In the genomic region with DNA sequence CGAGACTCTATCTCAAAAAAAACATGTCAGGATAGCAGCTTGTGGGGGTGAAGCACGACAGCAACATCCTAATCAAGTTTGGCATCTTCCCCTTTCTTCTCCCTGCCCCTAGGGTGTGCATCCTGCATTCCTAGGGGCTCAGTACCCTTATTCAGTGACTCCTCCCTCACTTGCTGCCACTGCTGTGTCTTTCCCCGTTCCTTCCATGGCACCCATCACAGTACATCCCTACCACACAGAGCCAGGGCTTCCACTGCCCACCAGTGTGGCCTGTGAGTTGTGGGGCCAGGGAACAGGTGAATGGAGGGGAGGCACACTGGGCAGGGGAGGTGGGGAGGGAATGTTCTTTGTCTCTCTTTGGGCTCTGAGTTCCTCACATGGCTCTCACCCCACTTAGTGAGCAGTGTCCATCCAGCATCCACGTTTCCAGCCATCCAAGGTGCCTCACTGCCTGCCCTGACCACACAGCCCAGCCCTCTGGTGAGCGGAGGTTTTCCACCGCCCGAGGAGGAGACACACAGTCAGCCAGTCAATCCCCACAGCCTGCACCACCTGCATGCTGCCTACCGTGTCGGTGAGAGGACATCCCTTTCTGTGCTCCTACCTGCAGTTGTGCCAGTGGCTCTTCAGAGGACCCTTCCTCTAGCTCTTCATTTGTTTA, we compare ENCODE assay signal across 2 cellular contexts.
TF ChIP-seq lines count a peak whose summit lies in the region.

No MANE protein-coding gene starts in this region.

TF ChIP-seq in IMR-90, 13 proteins besides CTCF, POLR2A, EP300 and RAD21:
- TF ChIP-seq MAZ (IDR thresholded peaks at IDR 0.05; ENCODE audit: borderline replicate concordance, low read depth, low read length), result no peak
- TF ChIP-seq CHD1 (IDR thresholded peaks at IDR 0.05; ENCODE audit: low read depth, low read length), result no peak
- TF ChIP-seq SMC3 (IDR thresholded peaks at IDR 0.05; ENCODE audit: low read depth, low read length), result no peak
- no peak for TF ChIP-seq NFE2L2 (IDR thresholded peaks at IDR 0.05; ENCODE audit: low read depth, low read length)
- TF ChIP-seq, protein P1, sequence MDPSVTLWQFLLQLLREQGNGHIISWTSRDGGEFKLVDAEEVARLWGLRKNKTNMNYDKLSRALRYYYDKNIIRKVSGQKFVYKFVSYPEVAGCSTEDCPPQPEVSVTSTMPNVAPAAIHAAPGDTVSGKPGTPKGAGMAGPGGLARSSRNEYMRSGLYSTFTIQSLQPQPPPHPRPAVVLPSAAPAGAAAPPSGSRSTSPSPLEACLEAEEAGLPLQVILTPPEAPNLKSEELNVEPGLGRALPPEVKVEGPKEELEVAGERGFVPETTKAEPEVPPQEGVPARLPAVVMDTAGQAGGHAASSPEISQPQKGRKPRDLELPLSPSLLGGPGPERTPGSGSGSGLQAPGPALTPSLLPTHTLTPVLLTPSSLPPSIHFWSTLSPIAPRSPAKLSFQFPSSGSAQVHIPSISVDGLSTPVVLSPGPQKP (IDR thresholded peaks at IDR 0.05; ENCODE audit: borderline replicate concordance, low read depth, low read length), result no peak
- TF ChIP-seq BHLHE40 (IDR thresholded peaks at IDR 0.05; ENCODE audit: low read depth, low read length), result no peak
- TF ChIP-seq RFX5 (IDR thresholded peaks at IDR 0.05; ENCODE audit: low read depth, low read length), result no peak
- TF ChIP-seq MXI1 (IDR thresholded peaks at IDR 0.05; ENCODE audit: borderline replicate concordance, low read depth, low read length), result no peak
- TF ChIP-seq FOS (IDR thresholded peaks at IDR 0.05; ENCODE audit: low read depth, low read length), result no peak
- TF ChIP-seq USF2 (IDR thresholded peaks at IDR 0.05; ENCODE audit: low read depth, low read length), result no peak
- no peak for TF ChIP-seq MAFK (IDR thresholded peaks at IDR 0.05; ENCODE audit: low read depth, low read length)
- TF ChIP-seq CEBPB (IDR thresholded peaks at IDR 0.05; ENCODE audit: low read depth, low read length), result no peak
- TF ChIP-seq RCOR1 (IDR thresholded peaks at IDR 0.05; ENCODE audit: insufficient replicate concordance, low read length), result no peak
TF ChIP-seq in IMR-90: peak in this region for 0.

TF ChIP-seq in K562, 482 proteins besides CTCF, POLR2A, EP300 and RAD21:
- TF ChIP-seq GATA2 (CRISPR knock-in tag; IDR thresholded peaks at IDR 0.05) (0 out of 2 replicates have a peak, but pooled peaks have one; percentile 35), POLR2AphosphoS2 (IDR thresholded peaks at IDR 0.05; ENCODE audit: low read length) (peak; percentile 33; the same call in 1 of the 2 replicates), OTX1 (CRISPR knock-in tag; IDR thresholded peaks at IDR 0.05) (peak; percentile 86), HNRNPL (IDR thresholded peaks at IDR 0.05; ENCODE audit: low read depth, low read length) (no peak), SUPT5H (IDR thresholded peaks at IDR 0.05) (peak; percentile 61), ZNF175 (CRISPR knock-in tag; IDR thresholded peaks at IDR 0.05; ENCODE audit: low read depth) (no peak), POLR2G (IDR thresholded peaks at IDR 0.05; ENCODE audit: low read depth, low read length) (peak; percentile 67), POLR2AphosphoS5 (IDR thresholded peaks at IDR 0.05; ENCODE audit: control insufficient read depth, insufficient read depth, low read depth, low read length) (0 out of 2 replicates have a peak, but pooled peaks have one; percentile 25), KDM1A (IDR thresholded peaks at IDR 0.05) (no peak), CBX1 (IDR thresholded peaks at IDR 0.05; ENCODE audit: low read depth) (peak; percentile 33; the same call in 1 of the 2 replicates), SPI1 (IDR thresholded peaks at IDR 0.05; ENCODE audit: borderline replicate concordance, low read depth, low read length) (no peak), PATZ1 (CRISPR knock-in tag; IDR thresholded peaks at IDR 0.05; ENCODE audit: borderline replicate concordance) (peak; percentile 56; the same call in 1 of the 2 replicates), CBFA2T2 (conservative IDR thresholded peaks at IDR 0.05) (no peak), POLR2H (tag; IDR thresholded peaks at IDR 0.05; ENCODE audit: low read depth) (peak; percentile 48; the same call in 1 of the 2 replicates), NFIC (IDR thresholded peaks at IDR 0.05) (no peak), ELF4 (CRISPR knock-in tag; IDR thresholded peaks at IDR 0.05) (peak; percentile 65; the same call in 1 of the 2 replicates), ZNF740 (CRISPR knock-in tag; IDR thresholded peaks at IDR 0.05) (0 out of 2 replicates have a peak, but pooled peaks have one; percentile 2), ZNF740 (tag; IDR thresholded peaks at IDR 0.05) (no peak)
- TF ChIP-seq, protein P2, sequence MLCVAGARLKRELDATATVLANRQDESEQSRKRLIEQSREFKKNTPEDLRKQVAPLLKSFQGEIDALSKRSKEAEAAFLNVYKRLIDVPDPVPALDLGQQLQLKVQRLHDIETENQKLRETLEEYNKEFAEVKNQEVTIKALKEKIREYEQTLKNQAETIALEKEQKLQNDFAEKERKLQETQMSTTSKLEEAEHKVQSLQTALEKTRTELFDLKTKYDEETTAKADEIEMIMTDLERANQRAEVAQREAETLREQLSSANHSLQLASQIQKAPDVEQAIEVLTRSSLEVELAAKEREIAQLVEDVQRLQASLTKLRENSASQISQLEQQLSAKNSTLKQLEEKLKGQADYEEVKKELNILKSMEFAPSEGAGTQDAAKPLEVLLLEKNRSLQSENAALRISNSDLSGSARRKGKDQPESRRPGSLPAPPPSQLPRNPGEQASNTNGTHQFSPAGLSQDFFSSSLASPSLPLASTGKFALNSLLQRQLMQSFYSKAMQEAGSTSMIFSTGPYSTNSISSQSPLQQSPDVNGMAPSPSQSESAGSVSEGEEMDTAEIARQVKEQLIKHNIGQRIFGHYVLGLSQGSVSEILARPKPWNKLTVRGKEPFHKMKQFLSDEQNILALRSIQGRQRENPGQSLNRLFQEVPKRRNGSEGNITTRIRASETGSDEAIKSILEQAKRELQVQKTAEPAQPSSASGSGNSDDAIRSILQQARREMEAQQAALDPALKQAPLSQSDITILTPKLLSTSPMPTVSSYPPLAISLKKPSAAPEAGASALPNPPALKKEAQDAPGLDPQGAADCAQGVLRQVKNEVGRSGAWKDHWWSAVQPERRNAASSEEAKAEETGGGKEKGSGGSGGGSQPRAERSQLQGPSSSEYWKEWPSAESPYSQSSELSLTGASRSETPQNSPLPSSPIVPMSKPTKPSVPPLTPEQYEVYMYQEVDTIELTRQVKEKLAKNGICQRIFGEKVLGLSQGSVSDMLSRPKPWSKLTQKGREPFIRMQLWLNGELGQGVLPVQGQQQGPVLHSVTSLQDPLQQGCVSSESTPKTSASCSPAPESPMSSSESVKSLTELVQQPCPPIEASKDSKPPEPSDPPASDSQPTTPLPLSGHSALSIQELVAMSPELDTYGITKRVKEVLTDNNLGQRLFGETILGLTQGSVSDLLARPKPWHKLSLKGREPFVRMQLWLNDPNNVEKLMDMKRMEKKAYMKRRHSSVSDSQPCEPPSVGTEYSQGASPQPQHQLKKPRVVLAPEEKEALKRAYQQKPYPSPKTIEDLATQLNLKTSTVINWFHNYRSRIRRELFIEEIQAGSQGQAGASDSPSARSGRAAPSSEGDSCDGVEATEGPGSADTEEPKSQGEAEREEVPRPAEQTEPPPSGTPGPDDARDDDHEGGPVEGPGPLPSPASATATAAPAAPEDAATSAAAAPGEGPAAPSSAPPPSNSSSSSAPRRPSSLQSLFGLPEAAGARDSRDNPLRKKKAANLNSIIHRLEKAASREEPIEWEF (CRISPR knock-in tag; IDR thresholded peaks at IDR 0.05), result no peak
- TF ChIP-seq, protein P3, sequence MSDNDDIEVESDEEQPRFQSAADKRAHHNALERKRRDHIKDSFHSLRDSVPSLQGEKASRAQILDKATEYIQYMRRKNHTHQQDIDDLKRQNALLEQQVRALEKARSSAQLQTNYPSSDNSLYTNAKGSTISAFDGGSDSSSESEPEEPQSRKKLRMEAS (CRISPR knock-in tag; IDR thresholded peaks at IDR 0.05), result 0 out of 2 replicates have a peak, but pooled peaks have one; percentile 34
- TF ChIP-seq, protein P4, sequence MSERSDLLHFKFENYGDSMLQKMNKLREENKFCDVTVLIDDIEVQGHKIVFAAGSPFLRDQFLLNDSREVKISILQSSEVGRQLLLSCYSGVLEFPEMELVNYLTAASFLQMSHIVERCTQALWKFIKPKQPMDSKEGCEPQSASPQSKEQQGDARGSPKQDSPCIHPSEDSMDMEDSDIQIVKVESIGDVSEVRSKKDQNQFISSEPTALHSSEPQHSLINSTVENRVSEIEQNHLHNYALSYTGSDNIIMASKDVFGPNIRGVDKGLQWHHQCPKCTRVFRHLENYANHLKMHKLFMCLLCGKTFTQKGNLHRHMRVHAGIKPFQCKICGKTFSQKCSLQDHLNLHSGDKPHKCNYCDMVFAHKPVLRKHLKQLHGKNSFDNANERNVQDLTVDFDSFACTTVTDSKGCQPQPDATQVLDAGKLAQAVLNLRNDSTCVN (CRISPR knock-in tag; IDR thresholded peaks at IDR 0.05), result peak; percentile 51; the same call in 1 of the 2 replicates
- TF ChIP-seq, protein P5, sequence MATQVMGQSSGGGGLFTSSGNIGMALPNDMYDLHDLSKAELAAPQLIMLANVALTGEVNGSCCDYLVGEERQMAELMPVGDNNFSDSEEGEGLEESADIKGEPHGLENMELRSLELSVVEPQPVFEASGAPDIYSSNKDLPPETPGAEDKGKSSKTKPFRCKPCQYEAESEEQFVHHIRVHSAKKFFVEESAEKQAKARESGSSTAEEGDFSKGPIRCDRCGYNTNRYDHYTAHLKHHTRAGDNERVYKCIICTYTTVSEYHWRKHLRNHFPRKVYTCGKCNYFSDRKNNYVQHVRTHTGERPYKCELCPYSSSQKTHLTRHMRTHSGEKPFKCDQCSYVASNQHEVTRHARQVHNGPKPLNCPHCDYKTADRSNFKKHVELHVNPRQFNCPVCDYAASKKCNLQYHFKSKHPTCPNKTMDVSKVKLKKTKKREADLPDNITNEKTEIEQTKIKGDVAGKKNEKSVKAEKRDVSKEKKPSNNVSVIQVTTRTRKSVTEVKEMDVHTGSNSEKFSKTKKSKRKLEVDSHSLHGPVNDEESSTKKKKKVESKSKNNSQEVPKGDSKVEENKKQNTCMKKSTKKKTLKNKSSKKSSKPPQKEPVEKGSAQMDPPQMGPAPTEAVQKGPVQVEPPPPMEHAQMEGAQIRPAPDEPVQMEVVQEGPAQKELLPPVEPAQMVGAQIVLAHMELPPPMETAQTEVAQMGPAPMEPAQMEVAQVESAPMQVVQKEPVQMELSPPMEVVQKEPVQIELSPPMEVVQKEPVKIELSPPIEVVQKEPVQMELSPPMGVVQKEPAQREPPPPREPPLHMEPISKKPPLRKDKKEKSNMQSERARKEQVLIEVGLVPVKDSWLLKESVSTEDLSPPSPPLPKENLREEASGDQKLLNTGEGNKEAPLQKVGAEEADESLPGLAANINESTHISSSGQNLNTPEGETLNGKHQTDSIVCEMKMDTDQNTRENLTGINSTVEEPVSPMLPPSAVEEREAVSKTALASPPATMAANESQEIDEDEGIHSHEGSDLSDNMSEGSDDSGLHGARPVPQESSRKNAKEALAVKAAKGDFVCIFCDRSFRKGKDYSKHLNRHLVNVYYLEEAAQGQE (CRISPR knock-in tag; IDR thresholded peaks at IDR 0.05; ENCODE audit: low read depth), result peak; percentile 61; the same call in 1 of the 2 replicates
- TF ChIP-seq, protein P6, sequence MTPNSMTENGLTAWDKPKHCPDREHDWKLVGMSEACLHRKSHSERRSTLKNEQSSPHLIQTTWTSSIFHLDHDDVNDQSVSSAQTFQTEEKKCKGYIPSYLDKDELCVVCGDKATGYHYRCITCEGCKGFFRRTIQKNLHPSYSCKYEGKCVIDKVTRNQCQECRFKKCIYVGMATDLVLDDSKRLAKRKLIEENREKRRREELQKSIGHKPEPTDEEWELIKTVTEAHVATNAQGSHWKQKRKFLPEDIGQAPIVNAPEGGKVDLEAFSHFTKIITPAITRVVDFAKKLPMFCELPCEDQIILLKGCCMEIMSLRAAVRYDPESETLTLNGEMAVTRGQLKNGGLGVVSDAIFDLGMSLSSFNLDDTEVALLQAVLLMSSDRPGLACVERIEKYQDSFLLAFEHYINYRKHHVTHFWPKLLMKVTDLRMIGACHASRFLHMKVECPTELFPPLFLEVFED (CRISPR knock-in tag; conservative IDR thresholded peaks at IDR 0.05), result 0 out of 2 replicates have a peak, but pooled peaks have one; percentile 53
TF ChIP-seq in K562: peak in this region for 15.
